ENCODE assay signal across 1 cellular context in genomic region chr4:102623622-102624021, GRCh38.
A peak's percentile ranks its signal among the peaks of the same experiment; 100 is the strongest.
TF ChIP-seq lines count a peak whose summit lies in the region.

No MANE protein-coding gene starts in this region.

TF ChIP-seq in HEK293, 187 proteins besides CTCF, POLR2A, EP300 and RAD21 (continued from another document):
- peak; percentile 69 for TF ChIP-seq PRDM10 (tag by site-specific recombination; IDR thresholded peaks at IDR 0.05)
- TF ChIP-seq ZSCAN5A (tag by site-specific recombination; IDR thresholded peaks at IDR 0.05) = no peak
- TF ChIP-seq ZBTB8A (tag by site-specific recombination; IDR thresholded peaks at IDR 0.05) = no peak
- TF ChIP-seq KLF10 (tag by site-specific recombination; IDR thresholded peaks at IDR 0.05) = no peak
- no peak for TF ChIP-seq ZNF302 (tag by site-specific recombination; IDR thresholded peaks at IDR 0.05; ENCODE audit: low read depth)
- TF ChIP-seq GLIS1 (tag by site-specific recombination; IDR thresholded peaks at IDR 0.05) = no peak
- no peak for TF ChIP-seq ZNF391 (tag by site-specific recombination; IDR thresholded peaks at IDR 0.05; ENCODE audit: borderline replicate concordance, low read depth)
- TF ChIP-seq ZNF549 (tag by site-specific recombination; IDR thresholded peaks at IDR 0.05) = no peak
- TF ChIP-seq ZNF37A (tag by site-specific recombination; IDR thresholded peaks at IDR 0.05) = no peak
- TF ChIP-seq ZNF223 (tag by site-specific recombination; IDR thresholded peaks at IDR 0.05) = no peak
TF ChIP-seq in HEK293: peak in this region for 6.
